Comparison of ENCODE assay signal across 17 cellular contexts in the genomic region with DNA sequence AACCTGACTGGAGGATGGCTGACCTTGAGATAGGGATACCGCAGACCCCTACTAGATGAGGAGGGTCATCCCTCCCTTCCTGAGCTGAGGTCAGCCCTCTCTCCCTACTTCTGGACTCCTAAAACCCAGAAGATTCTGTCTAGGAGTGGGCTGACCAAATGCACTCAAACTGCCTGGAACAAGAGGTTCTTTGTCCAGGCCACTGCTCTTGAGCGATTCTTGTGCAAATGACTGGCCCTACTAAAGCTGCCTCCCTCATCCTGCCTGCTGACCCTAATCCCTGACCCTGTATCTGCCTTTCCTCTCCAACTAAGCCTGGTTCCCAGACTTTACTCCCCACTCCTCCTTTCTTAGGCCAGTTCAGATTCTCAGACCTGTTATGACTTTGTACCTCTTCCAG. TPM values are rescaled to one million over a fixed set of nuclear protein-coding genes. Genes with fewer than 3 reads are reported as not detected.
DNase-seq lines count a peak whose midpoint lies in the region; ATAC-seq and TF ChIP-seq lines count a peak whose summit lies in the region.
"Had no signal": no experiment of that assay in that cellular context is flagged by ENCODE, and none has a peak within 500 bp of the region (broad histone marks: within the 10 kb centered on the region; RNA-seq: fewer than 3 reads in every experiment).

No MANE protein-coding gene starts in this region.

- peak overlapping the region; percentile 87; the same call in 1 of the 2 replicates for H3K27ac Mint-ChIP-seq in WTC11
- H3K27ac Mint-ChIP-seq: activated CD4-positive, alpha-beta memory T cell treated with anti-CD3 and anti-CD28 coated beads for 36 hours; activated T-helper 2 cell treated with anti-CD3 and anti-CD28 coated beads, Interferon-gamma antibody, Interleukin-2, Interleukin-4, amounts not matched to agents 10 μg/mL and 5 μg/mL and 100 μg/mL, durations not matched to agents 14 hours and 24 hours and 36 hours had no signal

- H3K4me2 ChIP-seq in PC-3 (ENCODE audit: low read length), result no peak overlapping the region

- DNase-seq in WTC11 (ENCODE audit: low spot score) (no peak), globus pallidus (ENCODE audit: low spot score) (peak; percentile 55), NCI-H1694 (lab: John Stamatoyannopoulos, UW) (no peak), upper lobe of right lung (no peak), PC-3 (no peak), coronary artery (ENCODE audit: low spot score) (no peak)
- DNase-seq: activated CD4-positive, alpha-beta memory T cell treated with anti-CD3 and anti-CD28 coated beads for 36 hours; colonic mucosa; GDM1; Karpas-422; NCI-H1417 treated with DMSO at 0.1 percent for 48 hours; NCI-H345 had no signal

- H4K20me1 ChIP-seq in PC-3 (ENCODE audit: low read length), result no peaks in the 10 kb centered on the region

- H3K27me3 ChIP-seq in muscle layer of colon (ENCODE audit: control insufficient read depth in 1 of 2, insufficient read depth in 2 of 2, low read length in 2 of 2) (no peaks in the 10 kb centered on the region), subcutaneous abdominal adipose tissue (ENCODE audit: control insufficient read depth in 5 of 5, insufficient read depth in 4 of 5, low read length in 5 of 5) (no peaks in the 10 kb centered on the region), upper lobe of right lung (no peaks in the 10 kb centered on the region), PC-3 (ENCODE audit: low read length) (no peaks in the 10 kb centered on the region)
- H3K27me3 ChIP-seq: colonic mucosa, suprapubic skin had no signal

- H3K4me3 ChIP-seq in muscle layer of colon (ENCODE audit: low read depth in 1 of 2, low read length in 2 of 2) (no peak overlapping the region), subcutaneous abdominal adipose tissue (ENCODE audit: low read depth in 1 of 5, low read length in 5 of 5) (no peak overlapping the region), upper lobe of right lung (no peak overlapping the region), PC-3 (ENCODE audit: low read length) (no peak overlapping the region), coronary artery (no peak overlapping the region)
- H3K4me3 ChIP-seq: colonic mucosa, lung, suprapubic skin had no signal

- no peaks in the 10 kb centered on the region for H3K9me2 ChIP-seq in PC-3 (replicated peaks; ENCODE audit: low read length)

- H3K79me2 ChIP-seq in PC-3 (ENCODE audit: low read length), result no peaks in the 10 kb centered on the region

- H2AFZ ChIP-seq in PC-3 (ENCODE audit: low read length), result no peak overlapping the region

- no peaks in the 10 kb centered on the region for H3F3A ChIP-seq in PC-3 (ENCODE audit: low read length, unreplicated experiment)

- H3K4me3 Mint-ChIP-seq in WTC11, result no peak overlapping the region
- H3K4me3 Mint-ChIP-seq: activated CD4-positive, alpha-beta memory T cell treated with anti-CD3 and anti-CD28 coated beads for 36 hours had no signal

- peak overlapping the region; percentile 48 for H3K27ac ChIP-seq in muscle layer of colon (ENCODE audit: low read depth, low read length)
- peak overlapping the region; percentile 62 for H3K27ac ChIP-seq in subcutaneous abdominal adipose tissue (ENCODE audit: low read depth, low read length)
- H3K27ac ChIP-seq in upper lobe of right lung, result no peak overlapping the region
- H3K27ac ChIP-seq in PC-3 (ENCODE audit: low read length), result no peak overlapping the region
- peak overlapping the region in 1 of 2 donors; percentile 35 for H3K27ac ChIP-seq in coronary artery
- H3K27ac ChIP-seq: colonic mucosa, suprapubic skin had no signal

- peaks cover 10% of the 10 kb centered on the region; the same call in 1 of the 2 replicates for H3K36me3 Mint-ChIP-seq in WTC11
- H3K36me3 Mint-ChIP-seq: activated CD4-positive, alpha-beta memory T cell treated with anti-CD3 and anti-CD28 coated beads for 36 hours had no signal

- H3K9me3 ChIP-seq in muscle layer of colon (ENCODE audit: low read length), result no peaks in the 10 kb centered on the region
- peaks cover 0 to 3% (median 0%) of the 10 kb centered on the region in 5 donors for H3K9me3 ChIP-seq in subcutaneous abdominal adipose tissue (ENCODE audit: control insufficient read depth in 5 of 5, low read length in 5 of 5)
- no peaks in the 10 kb centered on the region for H3K9me3 ChIP-seq in upper lobe of right lung
- no peaks in the 10 kb centered on the region for H3K9me3 ChIP-seq in PC-3 (ENCODE audit: low read length)
- H3K9me3 ChIP-seq: colonic mucosa, suprapubic skin had no signal

- H3K9me3 Mint-ChIP-seq in WTC11, result no peaks in the 10 kb centered on the region

- ATAC-seq in WTC11 (peak; percentile 60), upper lobe of right lung (no peak), PC-3 (no peak)

- TF ChIP-seq CTCF in WTC11 (IDR thresholded peaks at IDR 0.05) (no peak), upper lobe of right lung (IDR thresholded peaks at IDR 0.05) (no peak), PC-3 (conservative IDR thresholded peaks at IDR 0.05; ENCODE audit: low read depth, low read length) (no peak), coronary artery (IDR thresholded peaks at IDR 0.05) (no peak)

- intact Hi-C loops in upper lobe of right lung (cut with DNase I), result no loop called here
- intact Hi-C loops in PC-3 (cut with micrococcal nuclease), result no loop called here

- H3K4me1 ChIP-seq in muscle layer of colon (ENCODE audit: insufficient read depth, low read length) (peaks cover 13% of the 10 kb centered on the region), subcutaneous abdominal adipose tissue (ENCODE audit: control insufficient read depth in 5 of 5, insufficient read depth in 5 of 5, low read length in 5 of 5) (peaks cover 4 to 18% (median 11%) of the 10 kb centered on the region in 5 donors), upper lobe of right lung (peaks cover 5% of the 10 kb centered on the region), PC-3 (ENCODE audit: insufficient read depth, low read length) (peaks cover 5% of the 10 kb centered on the region)
- H3K4me1 ChIP-seq: colonic mucosa had no signal

- BruUV-seq in PC-3 (replicated peaks; lab: Mats Ljungman, UMichigan), result no TSS peak

- POLR2A ChIA-PET in WTC11 (lab: Charles Lee), result no interaction called here
- POLR2A ChIA-PET in PC-3 (lab: Charles Lee; ENCODE audit: unreplicated experiment), result no interaction called here

- peaks cover 20% of the 10 kb centered on the region for H3K4me1 Mint-ChIP-seq in WTC11

- no peaks in the 10 kb centered on the region for H3K36me3 ChIP-seq in muscle layer of colon (ENCODE audit: insufficient read depth, low read length)
- H3K36me3 ChIP-seq in subcutaneous abdominal adipose tissue (ENCODE audit: control insufficient read depth in 5 of 5, insufficient read depth in 5 of 5, low read length in 5 of 5), result no peaks in the 10 kb centered on the region
- H3K36me3 ChIP-seq in upper lobe of right lung, result no peaks in the 10 kb centered on the region
- H3K36me3 ChIP-seq in PC-3 (ENCODE audit: low read depth, low read length), result no peaks in the 10 kb centered on the region
- H3K36me3 ChIP-seq: colonic mucosa, suprapubic skin had no signal

- CTCF ChIA-PET in WTC11 (lab: Charles Lee), result interaction anchor here (1.6 kb wide), 1 partner anchor 31 kb away, joined by 4 read pairs; no protein-coding TSS in a partner anchor
- CTCF ChIA-PET in PC-3 (lab: Charles Lee), result no interaction called here

- H3K9ac ChIP-seq in muscle layer of colon (ENCODE audit: low read length) (no peak overlapping the region), subcutaneous abdominal adipose tissue (ENCODE audit: low read length in 5 of 5) (no peak overlapping the region), PC-3 (ENCODE audit: low read length) (no peak overlapping the region)

- no peaks in the 10 kb centered on the region; the same call in 1 of the 2 replicates for H3K27me3 Mint-ChIP-seq in WTC11 (ENCODE audit: low read depth)
- H3K27me3 Mint-ChIP-seq: activated CD4-positive, alpha-beta memory T cell treated with anti-CD3 and anti-CD28 coated beads for 36 hours had no signal

TF ChIP-seq in WTC11, 78 proteins besides CTCF, POLR2A, EP300 and RAD21 (continues in another document):
- TF ChIP-seq, protein P1, sequence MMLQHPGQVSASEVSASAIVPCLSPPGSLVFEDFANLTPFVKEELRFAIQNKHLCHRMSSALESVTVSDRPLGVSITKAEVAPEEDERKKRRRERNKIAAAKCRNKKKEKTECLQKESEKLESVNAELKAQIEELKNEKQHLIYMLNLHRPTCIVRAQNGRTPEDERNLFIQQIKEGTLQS (CRISPR knock-in tag; conservative IDR thresholded peaks at IDR 0.05), result no peak
- TF ChIP-seq MYBL2 (CRISPR knock-in tag; IDR thresholded peaks at IDR 0.05) (no peak), PRRX2 (CRISPR knock-in tag; IDR thresholded peaks at IDR 0.05) (no peak), KAT7 (CRISPR knock-in tag; IDR thresholded peaks at IDR 0.05; ENCODE audit: borderline replicate concordance) (no peak), ZNF671 (CRISPR knock-in tag; IDR thresholded peaks at IDR 0.05) (no peak)
- TF ChIP-seq, protein P2, sequence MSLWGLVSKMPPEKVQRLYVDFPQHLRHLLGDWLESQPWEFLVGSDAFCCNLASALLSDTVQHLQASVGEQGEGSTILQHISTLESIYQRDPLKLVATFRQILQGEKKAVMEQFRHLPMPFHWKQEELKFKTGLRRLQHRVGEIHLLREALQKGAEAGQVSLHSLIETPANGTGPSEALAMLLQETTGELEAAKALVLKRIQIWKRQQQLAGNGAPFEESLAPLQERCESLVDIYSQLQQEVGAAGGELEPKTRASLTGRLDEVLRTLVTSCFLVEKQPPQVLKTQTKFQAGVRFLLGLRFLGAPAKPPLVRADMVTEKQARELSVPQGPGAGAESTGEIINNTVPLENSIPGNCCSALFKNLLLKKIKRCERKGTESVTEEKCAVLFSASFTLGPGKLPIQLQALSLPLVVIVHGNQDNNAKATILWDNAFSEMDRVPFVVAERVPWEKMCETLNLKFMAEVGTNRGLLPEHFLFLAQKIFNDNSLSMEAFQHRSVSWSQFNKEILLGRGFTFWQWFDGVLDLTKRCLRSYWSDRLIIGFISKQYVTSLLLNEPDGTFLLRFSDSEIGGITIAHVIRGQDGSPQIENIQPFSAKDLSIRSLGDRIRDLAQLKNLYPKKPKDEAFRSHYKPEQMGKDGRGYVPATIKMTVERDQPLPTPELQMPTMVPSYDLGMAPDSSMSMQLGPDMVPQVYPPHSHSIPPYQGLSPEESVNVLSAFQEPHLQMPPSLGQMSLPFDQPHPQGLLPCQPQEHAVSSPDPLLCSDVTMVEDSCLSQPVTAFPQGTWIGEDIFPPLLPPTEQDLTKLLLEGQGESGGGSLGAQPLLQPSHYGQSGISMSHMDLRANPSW (CRISPR knock-in tag; conservative IDR thresholded peaks at IDR 0.05; ENCODE audit: low read depth), result no peak

RNA-seq across cellular contexts. Expression of a gene that starts 56.2 kb away (rescaled TPM):
- total RNA-seq in WTC11 (2021), result 8.9 to 10.1 TPM (median 9.7 TPM) in 3 replicates
- 10.7 TPM for total RNA-seq in upper lobe of right lung
- 4.6 and 7.9 TPM in 2 replicates for total RNA-seq in PC-3 (2014; rRNA removed)

Comparison
In these comparisons a context has a peak if more than half of its experiments do, and no peak if none do; other contexts are left out.
1. H3K27ac ChIP-seq: peak in muscle layer of colon (single experiment) and subcutaneous abdominal adipose tissue (single experiment); none in upper lobe of right lung (single experiment) and PC-3 (single experiment).